8 cellular contexts compared by ENCODE assay signal in genomic region chr22:45212306-45212709, GRCh38. TPM values are rescaled to one million over a fixed set of nuclear protein-coding genes. Genes with fewer than 3 reads are reported as not detected.
DNase-seq lines count a peak whose midpoint lies in the region; ATAC-seq, FAIRE-seq and TF ChIP-seq lines count a peak whose summit lies in the region.

No MANE protein-coding gene starts in this region.

- no peak for TF ChIP-seq CTCF in ascending aorta (IDR thresholded peaks at IDR 0.05)
- TF ChIP-seq CTCF in sigmoid colon (IDR thresholded peaks at IDR 0.05), result peak in 2 of 4 experiments; percentile 14 to 20

- H3K4me1 ChIP-seq in ascending aorta (peaks cover 14 to 43% of the 10 kb centered on the region in 2 donors), sigmoid colon (peaks cover 0 to 62% (median 53%) of the 10 kb centered on the region in 4 donors), small intestine (ENCODE audit: control insufficient read depth in 2 of 2, insufficient read depth in 1 of 2, low read depth in 1 of 2, low read length in 1 of 2) (peaks cover 0 to 4% of the 10 kb centered on the region in 2 donors)

- DNase-seq in GOT3 (lab: John Stamatoyannopoulos, UW), result peak; percentile 39
- DNase-seq in ascending aorta (ENCODE audit: low spot score in 2 of 2), result peak; percentile 71 to 95
- DNase-seq in hepatic stellate cell (ENCODE audit: low spot score), result peak; percentile 89
- DNase-seq in sigmoid colon, result peak; percentile 94
- no peak for DNase-seq in NCI-H2029 (lab: John Stamatoyannopoulos, UW)
- DNase-seq in small intestine, result no peak
- DNase-seq in SIG-M5 treated with dmso at 0.1 percent for 504 hours (lab: John Stamatoyannopoulos, UW; ENCODE audit: unreplicated experiment), result no peak

- H3K4me3 ChIP-seq in ascending aorta (peak overlapping the region; percentile 56 to 59), sigmoid colon (peak overlapping the region; percentile 21 to 45 (median 40)), small intestine (ENCODE audit: low read depth in 1 of 2, low read length in 2 of 2) (no peak overlapping the region)

- H3K27ac ChIP-seq in ascending aorta, result peak overlapping the region; percentile 70 to 71
- peak overlapping the region; percentile 67 to 89 (median 78) for H3K27ac ChIP-seq in sigmoid colon
- peak overlapping the region in 1 of 2 donors; percentile 73 for H3K27ac ChIP-seq in small intestine (ENCODE audit: low read depth in 1 of 2, low read length in 1 of 2)

- intact Hi-C loops in ascending aorta (cut with DNase I) (loop anchor here (1.0 to 2.0 kb wide), 2 partner anchors 29 to 48 kb away; no protein-coding TSS in a partner anchor), sigmoid colon (cut with DNase I) (loop anchor here (5.0 kb wide), 1 partner anchor 50 kb away; the partner anchor contains the start of gene NUP50)

- WGBS in sigmoid colon, 2 donors, result 63 to 77% methylated on average over 14 of the region's 14 CpGs
- WGBS in small intestine, 3 donors, result 44 to 68% (median 58%) methylated on average over 10 to 14 of the region's 14 CpGs

- TF ChIP-seq EP300 in sigmoid colon (IDR thresholded peaks at IDR 0.05), result no peak

- H3K27me3 ChIP-seq in ascending aorta, result no peaks in the 10 kb centered on the region
- H3K27me3 ChIP-seq in sigmoid colon, result no peaks in the 10 kb centered on the region
- no peaks in the 10 kb centered on the region for H3K27me3 ChIP-seq in small intestine (ENCODE audit: control insufficient read depth in 2 of 2, insufficient read depth in 2 of 2, low read length in 2 of 2)

- no peaks in the 10 kb centered on the region for H3K9me3 ChIP-seq in ascending aorta
- no peaks in the 10 kb centered on the region for H3K9me3 ChIP-seq in sigmoid colon
- H3K9me3 ChIP-seq in small intestine (ENCODE audit: control insufficient read depth, low read depth), result no peaks in the 10 kb centered on the region

- no peaks in the 10 kb centered on the region for H3K36me3 ChIP-seq in ascending aorta
- peaks cover 0 to 10% (median 4%) of the 10 kb centered on the region in 4 donors for H3K36me3 ChIP-seq in sigmoid colon
- no peaks in the 10 kb centered on the region for H3K36me3 ChIP-seq in small intestine (ENCODE audit: control insufficient read depth in 2 of 2, insufficient read depth in 2 of 2, low read length in 2 of 2)

- TF ChIP-seq POLR2A in sigmoid colon (IDR thresholded peaks at IDR 0.05), result no peak

- no peak for ATAC-seq in GM18909 (IDR thresholded peaks at IDR 0.05; ENCODE audit: poor library complexity, unreplicated experiment)

- FAIRE-seq in small intestine (lab: Jason Lieb, UNC), result no peak

RNA-seq across cellular contexts. Expression of gene KIAA0930, which starts 28.4 kb away (rescaled TPM):
- total RNA-seq in ascending aorta, result 60.0 TPM
- total RNA-seq in sigmoid colon, result 10 to 100 TPM; 25.7 to 56.5 (median 30.7) TPM
- 10 to 100 TPM; 14.4 to 34.1 (median 26.4) TPM for polyA plus RNA-seq in sigmoid colon
- polyA plus RNA-seq in small intestine, result 10 to 100 TPM; 23.0 to 29.0 (median 28.9) TPM

RNA-seq across cellular contexts. Expression of gene NUP50, which starts 48.6 kb away (rescaled TPM):
- total RNA-seq in ascending aorta (75.8 TPM), sigmoid colon (10 to 100 TPM; 23.2 to 28.5 (median 26.8) TPM)
- polyA plus RNA-seq in sigmoid colon (10 to 100 TPM; 10.8 to 27.8 (median 22.2) TPM), small intestine (10 to 100 TPM; 15.7 to 19.5 (median 18.8) TPM)

Comparison
In these comparisons a context has a peak if more than half of its experiments do, and no peak if none do; other contexts are left out.
1. DNase-seq: peak in GOT3 (single experiment), ascending aorta (2 of 2), hepatic stellate cell (single experiment) and sigmoid colon (single experiment); none in NCI-H2029 (single experiment), small intestine (single experiment) and SIG-M5 treated with dmso at 0.1 percent for 504 hours (single experiment).
2. H3K4me3 ChIP-seq: peak in ascending aorta (2 of 2) and sigmoid colon (4 of 4); none in small intestine (0 of 2).